In the genomic region with DNA sequence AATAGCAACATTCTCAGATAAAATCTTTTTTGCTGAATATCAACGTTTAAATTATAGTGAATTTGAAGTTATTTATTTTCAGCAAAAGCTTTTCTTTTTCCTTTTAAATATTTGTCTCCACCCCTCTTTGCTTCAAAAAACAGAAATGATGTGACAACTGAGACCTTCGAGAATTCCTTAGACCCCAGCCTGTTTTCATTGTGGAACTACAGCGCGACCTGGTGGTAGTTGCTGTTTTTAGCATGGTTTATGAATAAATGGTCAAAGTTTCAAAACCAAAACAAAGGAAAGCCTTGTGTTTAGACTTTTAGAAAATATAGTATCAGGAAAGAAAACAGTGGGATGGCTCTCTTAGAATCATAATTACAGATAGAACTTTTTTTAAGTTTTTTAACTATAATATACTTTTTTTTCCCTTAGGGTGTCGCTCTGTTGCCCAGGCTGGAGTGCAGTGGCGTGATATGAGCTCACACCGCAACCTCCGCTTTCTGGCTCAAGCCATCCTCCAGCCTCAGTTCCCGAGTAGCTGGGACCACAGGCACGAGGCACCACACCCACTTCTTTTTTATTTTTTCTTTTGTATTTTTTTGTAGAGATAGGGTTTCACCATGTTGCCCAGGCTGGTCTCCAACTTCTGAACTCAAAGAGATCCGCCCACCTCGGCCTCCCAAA, we compare ENCODE assay signal across 8 cellular contexts. TPM values are rescaled to one million over a fixed set of nuclear protein-coding genes. Genes with fewer than 3 reads are reported as not detected.
A peak's percentile ranks its signal among the peaks of the same experiment; 100 is the strongest.
DNase-seq lines count a peak whose midpoint lies in the region; ATAC-seq, FAIRE-seq and TF ChIP-seq lines count a peak whose summit lies in the region.

No MANE protein-coding gene starts in this region.

- H3K4me1 ChIP-seq in DND-41 (ENCODE audit: insufficient read depth, low read length) (no peaks in the 10 kb centered on the region), mucosa of descending colon (ENCODE audit: low read depth) (no peaks in the 10 kb centered on the region), suprapubic skin (no peaks in the 10 kb centered on the region)

- no peaks in the 10 kb centered on the region for H3K9me3 Mint-ChIP-seq in activated CD4-positive, alpha-beta T cell treated with anti-CD3 and anti-CD28 coated beads, Interleukin-2, amount 10 ng/mL, durations not matched to agents 7 days and 5 days

- peaks cover 3% of the 10 kb centered on the region for H3K4me1 Mint-ChIP-seq in activated CD4-positive, alpha-beta T cell treated with anti-CD3 and anti-CD28 coated beads, Interleukin-2, amount 10 ng/mL, durations not matched to agents 7 days and 5 days

- H3K36me3 ChIP-seq in DND-41 (ENCODE audit: insufficient read depth, low read length) (no peaks in the 10 kb centered on the region), mucosa of descending colon (ENCODE audit: low read depth) (no peaks in the 10 kb centered on the region), suprapubic skin (no peaks in the 10 kb centered on the region)

- H3K27ac Mint-ChIP-seq in activated CD4-positive, alpha-beta T cell treated with anti-CD3 and anti-CD28 coated beads, Interleukin-2, amount 10 ng/mL, durations not matched to agents 7 days and 5 days, result no peak overlapping the region

- DNase-seq in DND-41, result peak; percentile 49
- DNase-seq in H54 (ENCODE audit: insufficient read length, low spot score), result peak; percentile 12
- DNase-seq in NCI-H1694 (lab: John Stamatoyannopoulos, UW), result peak; percentile 31
- peak; percentile 53 for DNase-seq in activated CD4-positive, alpha-beta T cell treated with anti-CD3 and anti-CD28 coated beads, Interleukin-2, amount 10 ng/mL, durations not matched to agents 7 days and 5 days
- DNase-seq in mucosa of descending colon, result peak in 2 of 3 donors; percentile 29 to 70
- no peak for DNase-seq in suprapubic skin (ENCODE audit: low spot score in 2 of 2)
- DNase-seq in NCI-H1436 treated with DMSO at 0.1 percent for 48 hours (lab: John Stamatoyannopoulos, UW), result no peak

- 46% methylated on average over 12 of the region's 12 CpGs for whole genome bisulfite sequencing in suprapubic skin

- peaks cover 3% of the 10 kb centered on the region for H3K27me3 ChIP-seq in DND-41 (ENCODE audit: insufficient read depth, low read length, poor library complexity)
- no peaks in the 10 kb centered on the region for H3K27me3 ChIP-seq in suprapubic skin

- FAIRE-seq in H54 (lab: Jason Lieb, UNC) (peak; percentile 65), endometrium (lab: Jason Lieb, UNC) (peak; percentile 98)

- TF ChIP-seq POLR2A in H54 (IDR thresholded peaks at IDR 0.05; ENCODE audit: low read depth, low read length) (no peak), suprapubic skin (IDR thresholded peaks at IDR 0.05) (no peak)

- no peak overlapping the region for H2AFZ ChIP-seq in DND-41 (ENCODE audit: low read depth, low read length)

- no peak for TF ChIP-seq EP300 in suprapubic skin (IDR thresholded peaks at IDR 0.05)

- POLR2A ChIA-PET in activated CD4-positive, alpha-beta T cell treated with anti-CD3 and anti-CD28 coated beads, Interleukin-2, amount 10 ng/mL, durations not matched to agents 7 days and 5 days (lab: Charles Lee), result no interaction called here

- H3K4me3 ChIP-seq in DND-41 (ENCODE audit: low read depth in 1 of 2, low read length in 2 of 2) (no peak overlapping the region), mucosa of descending colon (no peak overlapping the region), suprapubic skin (no peak overlapping the region)

- ATAC-seq in DND-41 (ENCODE audit: insufficient read depth, low read depth) (peak; percentile 70; the same call in 2 of the 3 replicates), mucosa of descending colon (no peak)

- no peaks in the 10 kb centered on the region for H4K20me1 ChIP-seq in DND-41 (ENCODE audit: insufficient read depth, low read length)

- H3K36me3 Mint-ChIP-seq in activated CD4-positive, alpha-beta T cell treated with anti-CD3 and anti-CD28 coated beads, Interleukin-2, amount 10 ng/mL, durations not matched to agents 7 days and 5 days (ENCODE audit: low read depth), result no peaks in the 10 kb centered on the region

- H3K27me3 Mint-ChIP-seq in activated CD4-positive, alpha-beta T cell treated with anti-CD3 and anti-CD28 coated beads, Interleukin-2, amount 10 ng/mL, durations not matched to agents 7 days and 5 days, result peaks cover 12% of the 10 kb centered on the region

- H3K27ac ChIP-seq in DND-41 (ENCODE audit: low read length) (no peak overlapping the region), suprapubic skin (no peak overlapping the region)

- CTCF ChIA-PET in activated CD4-positive, alpha-beta T cell treated with anti-CD3 and anti-CD28 coated beads, Interleukin-2, amount 10 ng/mL, durations not matched to agents 7 days and 5 days (lab: Charles Lee), result interaction anchor here (2.0 to 3.0 kb wide), 2 partner anchors 72 to 276 kb away, joined by 8 to 9 read pairs; no protein-coding TSS in a partner anchor

- no peaks in the 10 kb centered on the region for H3K9me3 ChIP-seq in DND-41 (ENCODE audit: insufficient read depth, low read length, severe bottlenecking)
- no peaks in the 10 kb centered on the region for H3K9me3 ChIP-seq in mucosa of descending colon
- H3K9me3 ChIP-seq in suprapubic skin, result no peaks in the 10 kb centered on the region

- no peak overlapping the region for H3K4me2 ChIP-seq in DND-41 (ENCODE audit: insufficient read depth, low read length)

- no peaks in the 10 kb centered on the region for H3K79me2 ChIP-seq in DND-41 (ENCODE audit: insufficient read depth, low read length)

- no peak overlapping the region for H3K4me3 Mint-ChIP-seq in activated CD4-positive, alpha-beta T cell treated with anti-CD3 and anti-CD28 coated beads, Interleukin-2, amount 10 ng/mL, durations not matched to agents 7 days and 5 days

- TF ChIP-seq CTCF in DND-41 (IDR thresholded peaks at IDR 0.05; ENCODE audit: borderline replicate concordance, extremely low read depth, low read length, poor library complexity, severe bottlenecking) (peak; percentile 77), mucosa of descending colon (IDR thresholded peaks at IDR 0.05) (peak; percentile 37), suprapubic skin (IDR thresholded peaks at IDR 0.05) (peak; percentile 55)

- intact Hi-C loops in mucosa of descending colon (cut with DNase I, micrococcal nuclease), result loop anchor here in 1 of 2 donors (10.0 kb wide), 1 partner anchor 426 kb away; no protein-coding TSS in a partner anchor

- H3K9ac ChIP-seq in DND-41 (ENCODE audit: low read depth, low read length), result no peak overlapping the region

RNA-seq across cellular contexts. Expression of gene TMEM184C, which starts 26.8 kb away (rescaled TPM):
- 10 to 100 TPM; 17.4 to 19.2 TPM for total RNA-seq in activated CD4-positive, alpha-beta T cell treated with anti-CD3 and anti-CD28 coated beads, Interleukin-2, amount 10 ng/mL, durations not matched to agents 7 days and 5 days
- total RNA-seq in mucosa of descending colon (10 to 100 TPM; 37.5 to 43.3 (median 37.7) TPM), suprapubic skin (10 to 100 TPM; 17.1 to 29.8 (median 21.1) TPM)

Comparison
In these comparisons a context has a peak if more than half of its experiments do, and no peak if none do; other contexts are left out.
1. DNase-seq: peak in DND-41 (single experiment), H54 (single experiment), NCI-H1694 (single experiment), activated CD4-positive, alpha-beta T cell treated with anti-CD3 and anti-CD28 coated beads, Interleukin-2, amount 10 ng/mL, durations not matched to agents 7 days and 5 days (single experiment) and mucosa of descending colon (2 of 3); none in suprapubic skin (0 of 2) and NCI-H1436 treated with DMSO at 0.1 percent for 48 hours (single experiment).
2. Peak in every context shown above with its lines, with median percentiles within 50 percentile points of each other: CTCF ChIP-seq.